In the genomic region with DNA sequence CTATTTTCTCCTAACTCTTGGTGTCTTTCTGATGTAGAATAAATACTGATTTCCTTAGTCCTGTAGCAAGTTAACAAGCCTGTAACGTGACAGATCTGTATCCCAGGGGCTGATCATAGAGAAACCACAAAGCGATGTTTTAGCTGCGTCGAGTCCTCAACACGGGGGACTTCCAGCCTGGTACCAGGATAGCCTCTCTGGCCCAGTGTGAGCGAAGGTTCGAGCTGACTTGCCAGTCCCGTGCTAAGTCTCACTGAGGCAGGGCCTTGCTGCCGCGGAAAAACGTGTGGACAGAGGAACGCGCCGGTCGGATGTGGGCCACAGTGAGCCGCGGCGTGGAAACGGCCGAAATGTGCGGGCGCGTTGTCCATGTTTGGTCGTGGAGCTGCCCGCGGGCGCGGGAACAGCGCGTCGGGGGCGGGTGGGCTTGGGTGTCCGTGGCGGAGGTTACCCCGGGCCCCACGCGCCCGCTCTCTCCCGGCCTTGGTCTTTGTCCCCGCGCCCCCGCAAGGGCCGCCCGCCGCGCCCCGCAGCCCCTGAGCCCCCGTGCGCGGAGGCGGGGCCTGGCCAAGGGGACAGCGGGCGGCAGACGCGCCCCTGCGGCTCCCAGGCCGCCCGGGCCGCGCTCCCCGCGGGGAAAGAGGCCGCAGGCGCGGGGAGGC, we compare ENCODE assay signal across 8 cellular contexts. TPM values are rescaled to one million over a fixed set of nuclear protein-coding genes. Genes with fewer than 3 reads are reported as not detected.
A peak's percentile ranks its signal among the peaks of the same experiment; 100 is the strongest.
DNase-seq lines count a peak whose midpoint lies in the region; ATAC-seq and TF ChIP-seq lines count a peak whose summit lies in the region.

No MANE protein-coding gene starts in this region.

- H3K9me2 ChIP-seq in PC-3 (replicated peaks; ENCODE audit: low read length) = no peaks in the 10 kb centered on the region

- H3K27me3 ChIP-seq in PC-3 (ENCODE audit: low read length) (no peaks in the 10 kb centered on the region), muscle layer of duodenum (ENCODE audit: low read depth, low read length) (peaks cover 3% of the 10 kb centered on the region)

- intact Hi-C loops in PC-3 (cut with micrococcal nuclease) = loop anchor here (2.0 kb wide), 1 partner anchor 36 kb away; no protein-coding TSS in a partner anchor

- H3K4me3 ChIP-seq in PC-3 (ENCODE audit: low read length) (peak overlapping the region; percentile 65), muscle layer of duodenum (ENCODE audit: low read depth in 1 of 2, low read length in 2 of 2) (peak overlapping the region; percentile 38 to 58)

- H2AFZ ChIP-seq in PC-3 (ENCODE audit: low read length) = peak overlapping the region; percentile 87

- H4K20me1 ChIP-seq in PC-3 (ENCODE audit: low read length) = 0 out of 2 replicates have a peak, but pooled peaks cover 4% of the 10 kb centered on the region

- CTCF ChIA-PET in PC-3 (lab: Charles Lee) = interaction anchor here (0.6 to 1.0 kb wide), 2 partner anchors 34 to 103 kb away, joined by 3 to 7 read pairs; no protein-coding TSS in a partner anchor

- H3K4me3 Mint-ChIP-seq in effector memory CD8-positive, alpha-beta T cell = peak overlapping the region; percentile 74 to 76

- H3K27me3 Mint-ChIP-seq in effector memory CD8-positive, alpha-beta T cell = peaks cover 10 to 19% of the 10 kb centered on the region in 2 donors

- H3K4me1 ChIP-seq in PC-3 (ENCODE audit: insufficient read depth, low read length) = peaks cover 20% of the 10 kb centered on the region
- H3K4me1 ChIP-seq in muscle layer of duodenum (ENCODE audit: control insufficient read depth in 1 of 2, insufficient read depth in 2 of 2, low read length in 2 of 2) = peaks cover 10 to 38% of the 10 kb centered on the region in 2 donors

- peak overlapping the region; percentile 88 for H3K4me2 ChIP-seq in PC-3 (ENCODE audit: low read length)

- peak overlapping the region; percentile 5 to 63 for H3K27ac Mint-ChIP-seq in effector memory CD8-positive, alpha-beta T cell

- BruUV-seq in PC-3 (replicated peaks; lab: Mats Ljungman, UMichigan) = TSS peak; percentile 86

- H3F3A ChIP-seq in PC-3 (ENCODE audit: low read length, unreplicated experiment) = peaks cover 4% of the 10 kb centered on the region

- peak; percentile 9 for ATAC-seq in PC-3
- ATAC-seq in effector memory CD8-positive, alpha-beta T cell (replicated peaks) = no peak
- no peak for ATAC-seq in GM18511 (IDR thresholded peaks at IDR 0.05; ENCODE audit: unreplicated experiment)
- ATAC-seq in HG03460 (IDR thresholded peaks at IDR 0.05; ENCODE audit: unreplicated experiment) = no peak
- ATAC-seq in GM18858 (IDR thresholded peaks at IDR 0.05; ENCODE audit: unreplicated experiment) = no peak

- peaks cover 3 to 7% of the 10 kb centered on the region in 2 donors for H3K4me1 Mint-ChIP-seq in effector memory CD8-positive, alpha-beta T cell (ENCODE audit: low read depth in 2 of 2)

- TF ChIP-seq CTCF in C4-2B (conservative IDR thresholded peaks at IDR 0.05) = no peak
- no peak for TF ChIP-seq CTCF in PC-3 (conservative IDR thresholded peaks at IDR 0.05; ENCODE audit: low read depth, low read length)

- peaks cover 12% of the 10 kb centered on the region for H3K36me3 Mint-ChIP-seq in effector memory CD8-positive, alpha-beta T cell (ENCODE audit: insufficient read depth)

- H3K9me3 Mint-ChIP-seq in effector memory CD8-positive, alpha-beta T cell = no peaks in the 10 kb centered on the region

- DNase-seq in PC-3 (no peak), COLO668 (lab: John Stamatoyannopoulos, UW; ENCODE audit: unreplicated experiment) (no peak)
- no peak for DNase-seq in effector memory CD8-positive, alpha-beta T cell

- peak overlapping the region; percentile 69 for H3K27ac ChIP-seq in C4-2B
- H3K27ac ChIP-seq in PC-3 (ENCODE audit: low read length) = no peak overlapping the region
- H3K27ac ChIP-seq in muscle layer of duodenum (ENCODE audit: low read length) = peak overlapping the region; percentile 68

- H3K36me3 ChIP-seq in PC-3 (ENCODE audit: low read depth, low read length) (no peaks in the 10 kb centered on the region), muscle layer of duodenum (ENCODE audit: control insufficient read depth in 1 of 2, insufficient read depth in 2 of 2, low read length in 2 of 2) (no peaks in the 10 kb centered on the region)

- POLR2A ChIA-PET in PC-3 (lab: Charles Lee; ENCODE audit: unreplicated experiment) = interaction anchor here (0.5 to 0.6 kb wide), 4 partner anchors 10 to 109 kb away, joined by 3 to 12 read pairs (median 4); a partner anchor contains a TSS

- peak overlapping the region; percentile 48 for H3K9ac ChIP-seq in PC-3 (ENCODE audit: low read length)

- peaks cover 17% of the 10 kb centered on the region for H3K79me2 ChIP-seq in PC-3 (ENCODE audit: low read length)

- H3K9me3 ChIP-seq in PC-3 (ENCODE audit: low read length) = no peaks in the 10 kb centered on the region
- no peaks in the 10 kb centered on the region for H3K9me3 ChIP-seq in muscle layer of duodenum (ENCODE audit: control insufficient read depth in 1 of 2, low read length in 2 of 2)

RNA-seq across cellular contexts. Expression of a gene that starts 0.5 kb away (rescaled TPM):
- total RNA-seq in PC-3 (2014; rRNA removed) = 12.0 TPM in 2 replicates
